In genomic region chr12:79690606-79691298, GRCh38 we compare ENCODE assay signal across 1 cellular context.
TF ChIP-seq lines count a peak whose summit lies in the region.

Gene PAWR (minus strand): TSS chr12:79690964. CDS start chr12:79690244, 720 bp downstream.

TF ChIP-seq in HCT116, 20 proteins besides CTCF, POLR2A, EP300 and RAD21 (continued from another document):
- peak; percentile 59; the same call in 1 of the 2 replicates for TF ChIP-seq CBX3 (IDR thresholded peaks at IDR 0.05; ENCODE audit: low read depth)
- peak; percentile 13; the same call in 1 of the 2 replicates for TF ChIP-seq JUND (IDR thresholded peaks at IDR 0.05)
- 0 out of 2 replicates have a peak, but pooled peaks have one; percentile 1 for TF ChIP-seq SP1 (IDR thresholded peaks at IDR 0.05; ENCODE audit: low read depth)
- TF ChIP-seq SRF (IDR thresholded peaks at IDR 0.05; ENCODE audit: low read depth): no peak
- TF ChIP-seq ATF3 (IDR thresholded peaks at IDR 0.05): no peak
- no peak for TF ChIP-seq FOSL1 (IDR thresholded peaks at IDR 0.05; ENCODE audit: low read depth)
- TF ChIP-seq EZH2 (IDR thresholded peaks at IDR 0.05): no peak
- no peak for TF ChIP-seq ZNF274 (IDR thresholded peaks at IDR 0.05; ENCODE audit: low read depth, low read length)
- no peak for TF ChIP-seq EZH2phosphoT487 (IDR thresholded peaks at IDR 0.05; ENCODE audit: borderline replicate concordance)
